Comparison of ENCODE assay signal across 8 cellular contexts in the genomic region with DNA sequence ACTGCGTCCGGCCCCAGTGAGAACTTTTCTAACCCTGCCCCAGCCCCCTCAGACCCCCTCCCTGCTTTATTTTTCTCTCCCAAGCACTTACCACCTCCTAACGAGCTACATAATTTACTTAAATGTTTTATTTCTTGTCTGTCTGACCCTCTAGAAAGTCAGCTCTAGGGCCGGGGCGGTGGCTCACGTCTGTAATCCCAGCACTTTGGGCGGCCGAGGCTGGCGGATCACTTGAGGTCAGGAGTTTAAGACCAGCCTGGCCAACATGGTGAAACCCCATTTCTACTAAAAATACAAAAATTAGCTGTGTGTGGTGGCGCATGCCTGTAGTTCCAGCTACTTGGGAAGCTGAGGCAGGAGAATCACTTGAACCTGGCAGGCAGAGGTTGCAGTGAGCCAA.
DNase-seq lines count a peak whose midpoint lies in the region; ATAC-seq, FAIRE-seq and TF ChIP-seq lines count a peak whose summit lies in the region.
"Not testable (repeated sequence)": the region's sequence is repeated elsewhere in the genome, so short reads cannot be mapped to it uniquely, and the experiment has no call there.

No MANE protein-coding gene starts in this region.

- H3K9me3 Mint-ChIP-seq in Calu3 (ENCODE audit: low read depth, unreplicated experiment); dendritic cell treated with granulocyte-macrophage colony-stimulating factor and Interleukin-4, amounts not matched to agents 40 ng/mL and 50 ng/mL, for 4 days; neural crest cell: not testable (repeated sequence)

- H3K4me3 Mint-ChIP-seq in Calu3 (ENCODE audit: low read depth, unreplicated experiment); dendritic cell treated with granulocyte-macrophage colony-stimulating factor and Interleukin-4, amounts not matched to agents 40 ng/mL and 50 ng/mL, for 4 days; neural crest cell: not testable (repeated sequence)

- H3K27ac ChIP-seq in A549 (peak overlapping the region; percentile 62 to 75; a peak in 4 of 6 replicates), ascending aorta (peak overlapping the region; percentile 92 to 94), left ventricle myocardium inferior (replicated peaks) (peak overlapping the region; percentile 95), spleen (peak overlapping the region in 2 of 8 donors; percentile 19 to 94), suprapubic skin (peak overlapping the region; percentile 59)

- peak overlapping the region; percentile 52 for H3K27ac Mint-ChIP-seq in Calu3 (ENCODE audit: unreplicated experiment)
- peak overlapping the region; percentile 66 for H3K27ac Mint-ChIP-seq in dendritic cell treated with granulocyte-macrophage colony-stimulating factor and Interleukin-4, amounts not matched to agents 40 ng/mL and 50 ng/mL, for 4 days
- H3K27ac Mint-ChIP-seq in neural crest cell (ENCODE audit: unreplicated experiment): peak overlapping the region; percentile 36

- POLR2A ChIA-PET in A549 (lab: Yijun Ruan, JAX): interaction anchor here (1.4 kb wide), 1 partner anchor 15 kb away, joined by 5 read pairs; no protein-coding TSS in a partner anchor

- 95% methylated on average over 9 of the region's 10 CpGs for WGBS in A549 (ENCODE audit: missing lambda C conversion rate)
- 94 to 96% (median 95%) methylated on average over 10 of the region's 10 CpGs for WGBS in spleen, 5 donors
- 96% methylated on average over 10 of the region's 10 CpGs for WGBS in suprapubic skin

- not testable (repeated sequence) for H3K9me3 ChIP-seq in A549; ascending aorta; left ventricle myocardium inferior (replicated peaks); spleen; suprapubic skin

- not testable (repeated sequence) for TF ChIP-seq EP300 in A549 (IDR thresholded peaks at IDR 0.05); suprapubic skin (IDR thresholded peaks at IDR 0.05)

- H3K4me1 Mint-ChIP-seq in Calu3 (ENCODE audit: low read depth, unreplicated experiment) (peaks cover 85% of the 10 kb centered on the region), neural crest cell (peaks cover 67% of the 10 kb centered on the region)
- peaks cover 87% of the 10 kb centered on the region for H3K4me1 Mint-ChIP-seq in dendritic cell treated with granulocyte-macrophage colony-stimulating factor and Interleukin-4, amounts not matched to agents 40 ng/mL and 50 ng/mL, for 4 days (ENCODE audit: low read depth)

- not testable (repeated sequence) for DNase-seq in A549 (ENCODE audit: low read depth in 1 of 2, low spot score in 1 of 2); Calu3; ascending aorta (ENCODE audit: low spot score in 2 of 2); left ventricle myocardium inferior; neural crest cell (ENCODE audit: low read depth, low spot score); suprapubic skin (ENCODE audit: low spot score in 2 of 2)
- peak; percentile 48 for DNase-seq in spleen

- not testable (repeated sequence) for H3K36me3 ChIP-seq in ascending aorta, left ventricle myocardium inferior, spleen, suprapubic skin

- TF ChIP-seq RAD21 in A549 (conservative IDR thresholded peaks at IDR 0.05 in 1 of 2, IDR thresholded peaks at IDR 0.05 in 1 of 2): not testable (repeated sequence)

- not testable (repeated sequence) for BruUV-seq in Calu3 (replicated peaks; lab: Mats Ljungman, UMichigan)

- not testable (repeated sequence) for TF ChIP-seq POLR2A in A549 (IDR thresholded peaks at IDR 0.05; ENCODE audit: low read length); spleen (IDR thresholded peaks at IDR 0.05); suprapubic skin (IDR thresholded peaks at IDR 0.05)

- H3K4me1 ChIP-seq in A549 (peaks cover 81% of the 10 kb centered on the region), ascending aorta (peaks cover 29 to 83% of the 10 kb centered on the region in 2 donors), left ventricle myocardium inferior (peaks cover 97% of the 10 kb centered on the region), spleen (peaks cover 20 to 98% (median 67%) of the 10 kb centered on the region in 6 donors), suprapubic skin (peaks cover 72% of the 10 kb centered on the region)

- H3K27me3 Mint-ChIP-seq in Calu3 (ENCODE audit: unreplicated experiment); dendritic cell treated with granulocyte-macrophage colony-stimulating factor and Interleukin-4, amounts not matched to agents 40 ng/mL and 50 ng/mL, for 4 days; neural crest cell (ENCODE audit: low read depth): not testable (repeated sequence)

- not testable (repeated sequence) for H3K27me3 ChIP-seq in ascending aorta; left ventricle myocardium inferior (ENCODE audit: low read depth); spleen (replicated peaks in 1 of 7); suprapubic skin

- not testable (repeated sequence) for TF ChIP-seq CTCF in A549 (IDR thresholded peaks at IDR 0.05); Calu3 (IDR thresholded peaks at IDR 0.05; ENCODE audit: unreplicated experiment); ascending aorta (IDR thresholded peaks at IDR 0.05); left ventricle myocardium inferior (IDR thresholded peaks at IDR 0.05; ENCODE audit: borderline replicate concordance); neural crest cell (conservative IDR thresholded peaks at IDR 0.05); spleen (IDR thresholded peaks at IDR 0.05 in 8 of 11, conservative IDR thresholded peaks at IDR 0.05 in 3 of 11); suprapubic skin (IDR thresholded peaks at IDR 0.05)

- not testable (repeated sequence) for FAIRE-seq in A549 (lab: Jason Lieb, UNC)

- not testable (repeated sequence) for ATAC-seq in A549

- CTCF ChIA-PET in A549 (lab: Yijun Ruan, JAX): interaction anchor here (0.6 to 2.0 kb wide), 4 partner anchors 9 to 146 kb away, joined by 3 to 4 read pairs (median 3); no protein-coding TSS in a partner anchor
- CTCF ChIA-PET in Calu3 (lab: Charles Lee): interaction anchor here (0.6 to 0.7 kb wide), 2 partner anchors 26 to 1975 kb away, joined by 3 to 5 read pairs; no protein-coding TSS in a partner anchor

- not testable (repeated sequence) for H3K4me2 ChIP-seq in A549

- intact Hi-C loops in Calu3 (cut with micrococcal nuclease; ENCODE audit: unreplicated experiment); ascending aorta (cut with DNase I); dendritic cell treated with granulocyte-macrophage colony-stimulating factor and Interleukin-4, amounts not matched to agents 40 ng/mL and 50 ng/mL, for 4 days (cut with micrococcal nuclease); left ventricle myocardium inferior (cut with micrococcal nuclease); spleen (cut with DNase I; ENCODE audit: low total_unique reads): not testable (repeated sequence)

- not testable (repeated sequence) for H3K4me3 ChIP-seq in A549, ascending aorta, left ventricle myocardium inferior, spleen, suprapubic skin

- peaks cover 84% of the 10 kb centered on the region for H3K36me3 Mint-ChIP-seq in Calu3 (ENCODE audit: insufficient read depth, unreplicated experiment)
- H3K36me3 Mint-ChIP-seq in dendritic cell treated with granulocyte-macrophage colony-stimulating factor and Interleukin-4, amounts not matched to agents 40 ng/mL and 50 ng/mL, for 4 days (ENCODE audit: low read depth): peaks cover 12% of the 10 kb centered on the region
- not testable (repeated sequence) for H3K36me3 Mint-ChIP-seq in neural crest cell (ENCODE audit: low read depth)
